In genomic region chr12:41055875-41056577, GRCh38 we compare ENCODE assay signal across 21 cellular contexts.
DNase-seq lines count a peak whose midpoint lies in the region; ATAC-seq and TF ChIP-seq lines count a peak whose summit lies in the region.
"Had no signal": no experiment of that assay in that cellular context is flagged by ENCODE, and none has a peak within 500 bp of the region (broad histone marks: within the 10 kb centered on the region; RNA-seq: fewer than 3 reads in every experiment).

No MANE protein-coding gene starts in this region.

- peak overlapping the region; percentile 79 for H3K27ac Mint-ChIP-seq in chondrocyte (ENCODE audit: unreplicated experiment)
- H3K27ac Mint-ChIP-seq: activated CD4-positive, alpha-beta T cell treated with anti-CD3 and anti-CD28 coated beads for 36 hours; brain; CD8-positive, alpha-beta T cell had no signal

- H3K14ac ChIP-seq in IMR-90 (replicated peaks; ENCODE audit: low read depth, low read length) (peak overlapping the region; percentile 78; the same call in 1 of the 2 replicates), trophoblast cell (ENCODE audit: low read length) (no peak overlapping the region)

- no peak overlapping the region for H2BK12ac ChIP-seq in trophoblast cell (ENCODE audit: low read length)

- H3K27ac ChIP-seq in IMR-90 (ENCODE audit: insufficient read depth, low read length) (peak overlapping the region; percentile 8; the same call in 1 of the 2 replicates), mesodermal cell (ENCODE audit: low read depth, low read length, severe bottlenecking) (peak overlapping the region; percentile 2), prostate gland (no peak overlapping the region), trophoblast cell (ENCODE audit: low read depth, low read length) (no peak overlapping the region)
- H3K27ac ChIP-seq: suprapubic skin had no signal

- H2BK5ac ChIP-seq in IMR-90 (ENCODE audit: low read depth, low read length, poor library complexity, severe bottlenecking) = peak overlapping the region; percentile 82
- no peak overlapping the region for H2BK5ac ChIP-seq in trophoblast cell (ENCODE audit: low read depth, low read length, poor library complexity)

- H3K4me1 Mint-ChIP-seq in chondrocyte (ENCODE audit: low read depth) = peaks cover 54% of the 10 kb centered on the region
- H3K4me1 Mint-ChIP-seq: activated CD4-positive, alpha-beta T cell treated with anti-CD3 and anti-CD28 coated beads for 36 hours; brain had no signal

- no peak overlapping the region for H3K4me3 ChIP-seq in IMR-90 (ENCODE audit: insufficient read depth, low read depth, low read length)
- H3K4me3 ChIP-seq in mesodermal cell (ENCODE audit: extremely low read depth, insufficient read depth, low read length, poor library complexity, severe bottlenecking) = no peak overlapping the region
- no peak overlapping the region for H3K4me3 ChIP-seq in prostate gland
- H3K4me3 ChIP-seq in trophoblast cell (ENCODE audit: low read depth, low read length) = no peak overlapping the region
- H3K4me3 ChIP-seq: coronary artery, suprapubic skin had no signal

- H3K9me3 Mint-ChIP-seq in chondrocyte (ENCODE audit: low read depth) = no peaks in the 10 kb centered on the region
- H3K9me3 Mint-ChIP-seq: brain; CD8-positive, alpha-beta T cell had no signal

- intact Hi-C loops in IMR-90 (cut with micrococcal nuclease) (loop anchor here (10.0 kb wide), 1 partner anchor 101 kb away; no protein-coding TSS in a partner anchor), prostate gland (cut with DNase I) (no loop called here)

- H4K8ac ChIP-seq in IMR-90 (ENCODE audit: low read depth in 2 of 2, low read length in 2 of 2) = peak overlapping the region in 1 of 2 experiments; percentile 80; a peak in 1 of 4 replicates
- H4K8ac ChIP-seq in trophoblast cell (ENCODE audit: low read depth, low read length) = no peak overlapping the region

- no peaks in the 10 kb centered on the region for H3K27me3 Mint-ChIP-seq in chondrocyte (ENCODE audit: low read depth)
- H3K27me3 Mint-ChIP-seq: brain had no signal

- no peak overlapping the region for H3K9ac ChIP-seq in IMR-90 (ENCODE audit: low read depth, low read length)
- H3K9ac ChIP-seq in trophoblast cell (ENCODE audit: low read length) = no peak overlapping the region

- H3K27me3 ChIP-seq in IMR-90 (ENCODE audit: control insufficient read depth, insufficient read depth, low read length) (no peaks in the 10 kb centered on the region), prostate gland (replicated peaks; ENCODE audit: insufficient read depth) (no peaks in the 10 kb centered on the region), trophoblast cell (ENCODE audit: insufficient read depth, low read length) (no peaks in the 10 kb centered on the region)
- H3K27me3 ChIP-seq: suprapubic skin had no signal

- H3K4ac ChIP-seq in IMR-90 (ENCODE audit: low read depth, low read length) (peak overlapping the region; percentile 77), trophoblast cell (ENCODE audit: low read depth, low read length) (no peak overlapping the region)

- no peak overlapping the region for H3K4me3 Mint-ChIP-seq in chondrocyte (ENCODE audit: unreplicated experiment)
- H3K4me3 Mint-ChIP-seq: activated CD4-positive, alpha-beta T cell treated with anti-CD3 and anti-CD28 coated beads for 36 hours; brain; CD8-positive, alpha-beta T cell had no signal

- in situ Hi-C loops in IMR-90 (cut with MboI; ENCODE audit: low sequenced_read_pairs) = no loop called here

- CTCF ChIA-PET in IMR-90 (lab: Yijun Ruan, JAX) = no interaction called here

- no peaks in the 10 kb centered on the region for H3K9me3 ChIP-seq in IMR-90 (ENCODE audit: control insufficient read depth, insufficient read depth, low read length)
- no peaks in the 10 kb centered on the region for H3K9me3 ChIP-seq in mesodermal cell (ENCODE audit: control insufficient read depth, low read length)
- no peaks in the 10 kb centered on the region for H3K9me3 ChIP-seq in prostate gland
- no peaks in the 10 kb centered on the region for H3K9me3 ChIP-seq in trophoblast cell (ENCODE audit: insufficient read depth, low read depth, low read length)
- H3K9me3 ChIP-seq: suprapubic skin had no signal

- peak; percentile 56 for ATAC-seq in IMR-90 (ENCODE audit: low read depth)
- no peak for ATAC-seq in HG03378 (IDR thresholded peaks at IDR 0.05; ENCODE audit: unreplicated experiment)
- ATAC-seq: activated CD4-positive, alpha-beta T cell treated with anti-CD3 and anti-CD28 coated beads for 36 hours; CD8-positive, alpha-beta T cell had no signal

- no peaks in the 10 kb centered on the region for H3K79me2 ChIP-seq in trophoblast cell (ENCODE audit: control insufficient read depth, insufficient read depth, low read length, poor library complexity)

- H2BK15ac ChIP-seq in IMR-90 (ENCODE audit: low read depth, low read length) = no peak overlapping the region; the same call in 2 of the 3 replicates

- H4K12ac ChIP-seq in trophoblast cell (ENCODE audit: low read depth, low read length) = no peak overlapping the region

- dilution Hi-C loops in IMR-90 (cut with HindIII; ENCODE audit: low sequenced_read_pairs, unreplicated experiment) = no loop called here

- H2AK9ac ChIP-seq in IMR-90 (replicated peaks; ENCODE audit: low read depth, low read length, poor library complexity) = no peak overlapping the region

- H3K23ac ChIP-seq in IMR-90 (ENCODE audit: low read depth, low read length) = peak overlapping the region; percentile 23; the same call in 1 of the 2 replicates
- H3K23ac ChIP-seq in trophoblast cell (ENCODE audit: low read length) = no peak overlapping the region

- no peak overlapping the region for H3K56ac ChIP-seq in IMR-90 (ENCODE audit: extremely low read depth, insufficient read depth, low read length)

- no peak for TF ChIP-seq POLR2A in IMR-90 (IDR thresholded peaks at IDR 0.05; ENCODE audit: low read depth, low read length)
- TF ChIP-seq POLR2A in prostate gland (IDR thresholded peaks at IDR 0.05) = no peak

- no CpG with 5 or more reads among the region's 3 CpGs for WGBS in IMR-90 (ENCODE audit: extremely low coverage in 2 of 2, insufficient read length in 1 of 2), 2 experiments
- WGBS in mesodermal cell (ENCODE audit: insufficient coverage in 2 of 2), 2 experiments = 83% methylated on average over 3 of the region's 3 CpGs; no CpG with 5 or more reads in 1 of the 2 experiments
- 78% methylated on average over 3 of the region's 3 CpGs for WGBS in prostate gland
- no CpG with 5 or more reads among the region's 3 CpGs for WGBS in trophoblast cell (ENCODE audit: extremely low coverage, insufficient coverage, insufficient read length)

- POLR2A ChIA-PET in IMR-90 (lab: Charles Lee; ENCODE audit: unreplicated experiment) = no interaction called here

- no peaks in the 10 kb centered on the region for H3K36me3 Mint-ChIP-seq in chondrocyte (ENCODE audit: low read depth)
- H3K36me3 Mint-ChIP-seq: brain; CD8-positive, alpha-beta T cell had no signal

- H3K4me2 ChIP-seq in IMR-90 (ENCODE audit: low read depth, low read length) = no peak overlapping the region
- H3K4me2 ChIP-seq in trophoblast cell (ENCODE audit: low read length) = no peak overlapping the region

- H3K4me1 ChIP-seq in IMR-90 (ENCODE audit: control insufficient read depth, insufficient read depth, low read length) (peaks cover 4% of the 10 kb centered on the region), mesodermal cell (ENCODE audit: control insufficient read depth, insufficient read depth, low read length, poor library complexity, severe bottlenecking) (peaks cover 7% of the 10 kb centered on the region), prostate gland (replicated peaks) (peaks cover 5% of the 10 kb centered on the region), trophoblast cell (ENCODE audit: control insufficient read depth in 1 of 2, insufficient read depth in 2 of 2, low read length in 2 of 2) (no peaks in the 10 kb centered on the region)
- H3K4me1 ChIP-seq: suprapubic skin had no signal

- H2AK5ac ChIP-seq in IMR-90 (ENCODE audit: low read depth, low read length) (no peak overlapping the region), trophoblast cell (ENCODE audit: low read length) (no peak overlapping the region)

- H2AFZ ChIP-seq in IMR-90 (replicated peaks; ENCODE audit: low read length, poor library complexity) (peak overlapping the region; percentile 68), trophoblast cell (ENCODE audit: insufficient read depth, low read length, poor library complexity) (no peak overlapping the region)

- peak overlapping the region; percentile 52; the same call in 1 of the 2 replicates for H4K91ac ChIP-seq in IMR-90 (ENCODE audit: insufficient read depth, low read depth, low read length)
- H4K91ac ChIP-seq in trophoblast cell (ENCODE audit: low read depth, low read length) = no peak overlapping the region

- no peaks in the 10 kb centered on the region for H4K20me1 ChIP-seq in IMR-90 (ENCODE audit: insufficient read depth, low read length)

- H3K9me1 ChIP-seq in IMR-90 (ENCODE audit: insufficient read depth, low read length) = no peaks in the 10 kb centered on the region; the same call in 1 of the 2 replicates

- no TSS peak for BruUV-seq in IMR-90 (replicated peaks; lab: Mats Ljungman, UMichigan)

- H3K79me1 ChIP-seq in IMR-90 (ENCODE audit: low read depth in 1 of 2, low read length in 2 of 2) = no peaks in the 10 kb centered on the region
- no peaks in the 10 kb centered on the region for H3K79me1 ChIP-seq in trophoblast cell (ENCODE audit: low read length)

- DNase-seq in AG08395 (ENCODE audit: low spot score) (peak; percentile 4), IMR-90 (peak; percentile 6), chondrocyte (ENCODE audit: low spot score) (no peak), prostate gland (ENCODE audit: low spot score) (no peak), trophoblast cell (no peak), SIG-M5 treated with dmso at 0.1 percent for 504 hours (lab: John Stamatoyannopoulos, UW; ENCODE audit: unreplicated experiment) (no peak)
- DNase-seq: activated CD4-positive, alpha-beta T cell treated with anti-CD3 and anti-CD28 coated beads for 36 hours; activated naive CD4-positive, alpha-beta T cell treated with anti-CD3 and anti-CD28 coated beads, Interleukin-2, amount 50 U/mL, for 16 hours; CD8-positive, alpha-beta T cell; GF-D8; hippocampal formation; NCI-H1105; NCI-H526 treated with DMSO at 0.1 percent for 48 hours; nucleus accumbens; SIG-M5; T-helper 1 cell had no signal

- peak overlapping the region; percentile 72 for H2BK120ac ChIP-seq in IMR-90 (ENCODE audit: low read depth, low read length)
- H2BK120ac ChIP-seq in trophoblast cell (ENCODE audit: insufficient read depth, low read length, poor library complexity) = no peak overlapping the region

- H4K5ac ChIP-seq in IMR-90 (ENCODE audit: low read depth, low read length) = peak overlapping the region; percentile 67; the same call in 1 of the 2 replicates

- no peak for TF ChIP-seq RAD21 in IMR-90 (IDR thresholded peaks at IDR 0.05; ENCODE audit: low read length)

- H3K18ac ChIP-seq in IMR-90 (ENCODE audit: low read depth, low read length) (peak overlapping the region; percentile 76), trophoblast cell (ENCODE audit: low read length) (no peak overlapping the region)

- TF ChIP-seq CTCF in IMR-90 (conservative IDR thresholded peaks at IDR 0.05; ENCODE audit: low read depth, low read length) (no peak), chondrocyte (IDR thresholded peaks at IDR 0.05) (no peak), prostate gland (IDR thresholded peaks at IDR 0.05) (no peak)

- H3K36me3 ChIP-seq in IMR-90 (ENCODE audit: control insufficient read depth, insufficient read depth, low read length) (no peaks in the 10 kb centered on the region), mesodermal cell (ENCODE audit: control insufficient read depth, insufficient read depth, low read length) (no peaks in the 10 kb centered on the region), prostate gland (no peaks in the 10 kb centered on the region), trophoblast cell (ENCODE audit: control insufficient read depth in 1 of 2, insufficient read depth in 2 of 2, low read length in 2 of 2) (no peaks in the 10 kb centered on the region)
- H3K36me3 ChIP-seq: suprapubic skin had no signal

- H2BK20ac ChIP-seq in IMR-90 (ENCODE audit: low read depth, low read length) = peak overlapping the region; percentile 65

Comparison
In these comparisons a context has a peak if more than half of its experiments do, and no peak if none do; other contexts are left out.
1. DNase-seq: peak in AG08395 (single experiment) and IMR-90 (single experiment); none in chondrocyte (single experiment), prostate gland (single experiment), trophoblast cell (0 of 2) and SIG-M5 treated with dmso at 0.1 percent for 504 hours (single experiment).
2. H3K27ac ChIP-seq: peak in IMR-90 (single experiment) and mesodermal cell (single experiment); none in prostate gland (0 of 2) and trophoblast cell (single experiment).